1 cellular context compared by ENCODE assay signal in the genomic region with DNA sequence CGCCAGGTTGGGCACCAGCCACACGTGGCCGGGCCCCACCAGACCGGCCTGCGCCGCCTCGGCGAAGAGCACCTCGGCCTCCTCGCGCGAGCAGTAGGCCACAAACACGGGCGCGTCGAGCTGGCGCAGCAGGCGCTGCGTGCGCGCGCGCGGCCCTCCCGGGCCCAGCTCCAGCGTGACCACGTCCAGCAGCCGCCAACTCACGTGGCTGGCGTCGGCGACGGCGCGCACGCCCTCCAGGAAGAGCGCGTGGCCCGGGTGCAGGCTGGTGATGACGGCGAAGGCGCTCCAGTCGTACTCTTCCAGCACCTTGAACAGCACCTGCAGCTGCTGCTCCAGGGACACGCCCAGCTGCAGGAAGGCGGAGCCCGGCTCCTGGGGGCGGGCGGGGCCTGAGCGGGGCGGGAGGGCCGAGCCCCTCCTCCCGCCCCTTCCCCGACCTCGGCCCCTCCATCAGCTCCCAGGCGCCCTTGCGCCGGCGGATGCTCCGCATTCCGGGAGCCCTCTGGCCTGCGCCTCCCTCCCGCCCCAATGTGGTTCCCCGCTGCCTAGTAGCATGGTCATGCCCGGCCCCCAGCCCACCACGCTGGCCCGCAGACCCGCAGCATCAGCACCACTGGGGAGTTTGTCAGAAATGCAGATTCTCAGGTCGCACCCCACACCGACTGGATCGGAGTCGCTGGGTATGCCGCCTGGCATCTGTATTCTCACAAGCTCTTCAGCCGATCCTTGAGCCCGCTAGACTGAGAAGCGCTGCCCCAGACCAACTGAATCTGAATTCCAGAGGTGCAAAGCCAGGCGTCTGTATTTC.
TF ChIP-seq lines count a peak whose summit lies in the region.

No MANE protein-coding gene starts in this region.

TF ChIP-seq in HepG2, 621 proteins besides CTCF, POLR2A, EP300 and RAD21 (continued from another document and continues in another):
- TF ChIP-seq, protein P1, sequence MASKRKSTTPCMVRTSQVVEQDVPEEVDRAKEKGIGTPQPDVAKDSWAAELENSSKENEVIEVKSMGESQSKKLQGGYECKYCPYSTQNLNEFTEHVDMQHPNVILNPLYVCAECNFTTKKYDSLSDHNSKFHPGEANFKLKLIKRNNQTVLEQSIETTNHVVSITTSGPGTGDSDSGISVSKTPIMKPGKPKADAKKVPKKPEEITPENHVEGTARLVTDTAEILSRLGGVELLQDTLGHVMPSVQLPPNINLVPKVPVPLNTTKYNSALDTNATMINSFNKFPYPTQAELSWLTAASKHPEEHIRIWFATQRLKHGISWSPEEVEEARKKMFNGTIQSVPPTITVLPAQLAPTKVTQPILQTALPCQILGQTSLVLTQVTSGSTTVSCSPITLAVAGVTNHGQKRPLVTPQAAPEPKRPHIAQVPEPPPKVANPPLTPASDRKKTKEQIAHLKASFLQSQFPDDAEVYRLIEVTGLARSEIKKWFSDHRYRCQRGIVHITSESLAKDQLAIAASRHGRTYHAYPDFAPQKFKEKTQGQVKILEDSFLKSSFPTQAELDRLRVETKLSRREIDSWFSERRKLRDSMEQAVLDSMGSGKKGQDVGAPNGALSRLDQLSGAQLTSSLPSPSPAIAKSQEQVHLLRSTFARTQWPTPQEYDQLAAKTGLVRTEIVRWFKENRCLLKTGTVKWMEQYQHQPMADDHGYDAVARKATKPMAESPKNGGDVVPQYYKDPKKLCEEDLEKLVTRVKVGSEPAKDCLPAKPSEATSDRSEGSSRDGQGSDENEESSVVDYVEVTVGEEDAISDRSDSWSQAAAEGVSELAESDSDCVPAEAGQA (IDR thresholded peaks at IDR 0.05; ENCODE audit: low read depth): no peak
- TF ChIP-seq, protein P1 (CRISPR knock-in tag; IDR thresholded peaks at IDR 0.05; ENCODE audit: borderline replicate concordance): peak; percentile 72; the same call in 1 of the 2 replicates
- TF ChIP-seq ZNF251 (CRISPR knock-in tag; IDR thresholded peaks at IDR 0.05) (no peak), HOXD1 (CRISPR knock-in tag; IDR thresholded peaks at IDR 0.05) (0 out of 2 replicates have a peak, but pooled peaks have one; percentile 59), FOXM1 (CRISPR knock-in tag; IDR thresholded peaks at IDR 0.05) (peak; percentile 71; the same call in 1 of the 2 replicates), ZFP36L1 (CRISPR knock-in tag; IDR thresholded peaks at IDR 0.05) (no peak), RARA (CRISPR knock-in tag; IDR thresholded peaks at IDR 0.05) (peak; percentile 26; the same call in 1 of the 2 replicates), RFX1 (IDR thresholded peaks at IDR 0.05) (no peak), MED13 (CRISPR knock-in tag; IDR thresholded peaks at IDR 0.05) (0 out of 2 replicates have a peak, but pooled peaks have one; percentile 3), TCF7L2 (IDR thresholded peaks at IDR 0.05; ENCODE audit: low read depth, low read length) (no peak), ZNF12 (CRISPR knock-in tag; IDR thresholded peaks at IDR 0.05) (0 out of 2 replicates have a peak, but pooled peaks have one; percentile 20), ERF (CRISPR knock-in tag; IDR thresholded peaks at IDR 0.05) (no peak), RFX5 (IDR thresholded peaks at IDR 0.05; ENCODE audit: low read depth, low read length) (no peak), NRL (CRISPR knock-in tag; IDR thresholded peaks at IDR 0.05; ENCODE audit: borderline replicate concordance) (peak; percentile 38; the same call in 1 of the 2 replicates), CHD2 (IDR thresholded peaks at IDR 0.05; ENCODE audit: low read depth, low read length) (no peak), ZNF761 (CRISPR knock-in tag; conservative IDR thresholded peaks at IDR 0.05) (0 out of 2 replicates have a peak, but pooled peaks have one; percentile 28), ZMAT3 (CRISPR knock-in tag; conservative IDR thresholded peaks at IDR 0.05) (no peak), SP1 (IDR thresholded peaks at IDR 0.05) (no peak), SP1 (CRISPR knock-in tag; IDR thresholded peaks at IDR 0.05) (peak; percentile 54; the same call in 1 of the 2 replicates), AGO1 (IDR thresholded peaks at IDR 0.05; ENCODE audit: low read depth, low read length, poor library complexity, severe bottlenecking) (no peak), NBN (conservative IDR thresholded peaks at IDR 0.05) (no peak), ZNF10 (CRISPR knock-in tag; IDR thresholded peaks at IDR 0.05; ENCODE audit: borderline replicate concordance, low read depth) (no peak)
- TF ChIP-seq, protein P2, sequence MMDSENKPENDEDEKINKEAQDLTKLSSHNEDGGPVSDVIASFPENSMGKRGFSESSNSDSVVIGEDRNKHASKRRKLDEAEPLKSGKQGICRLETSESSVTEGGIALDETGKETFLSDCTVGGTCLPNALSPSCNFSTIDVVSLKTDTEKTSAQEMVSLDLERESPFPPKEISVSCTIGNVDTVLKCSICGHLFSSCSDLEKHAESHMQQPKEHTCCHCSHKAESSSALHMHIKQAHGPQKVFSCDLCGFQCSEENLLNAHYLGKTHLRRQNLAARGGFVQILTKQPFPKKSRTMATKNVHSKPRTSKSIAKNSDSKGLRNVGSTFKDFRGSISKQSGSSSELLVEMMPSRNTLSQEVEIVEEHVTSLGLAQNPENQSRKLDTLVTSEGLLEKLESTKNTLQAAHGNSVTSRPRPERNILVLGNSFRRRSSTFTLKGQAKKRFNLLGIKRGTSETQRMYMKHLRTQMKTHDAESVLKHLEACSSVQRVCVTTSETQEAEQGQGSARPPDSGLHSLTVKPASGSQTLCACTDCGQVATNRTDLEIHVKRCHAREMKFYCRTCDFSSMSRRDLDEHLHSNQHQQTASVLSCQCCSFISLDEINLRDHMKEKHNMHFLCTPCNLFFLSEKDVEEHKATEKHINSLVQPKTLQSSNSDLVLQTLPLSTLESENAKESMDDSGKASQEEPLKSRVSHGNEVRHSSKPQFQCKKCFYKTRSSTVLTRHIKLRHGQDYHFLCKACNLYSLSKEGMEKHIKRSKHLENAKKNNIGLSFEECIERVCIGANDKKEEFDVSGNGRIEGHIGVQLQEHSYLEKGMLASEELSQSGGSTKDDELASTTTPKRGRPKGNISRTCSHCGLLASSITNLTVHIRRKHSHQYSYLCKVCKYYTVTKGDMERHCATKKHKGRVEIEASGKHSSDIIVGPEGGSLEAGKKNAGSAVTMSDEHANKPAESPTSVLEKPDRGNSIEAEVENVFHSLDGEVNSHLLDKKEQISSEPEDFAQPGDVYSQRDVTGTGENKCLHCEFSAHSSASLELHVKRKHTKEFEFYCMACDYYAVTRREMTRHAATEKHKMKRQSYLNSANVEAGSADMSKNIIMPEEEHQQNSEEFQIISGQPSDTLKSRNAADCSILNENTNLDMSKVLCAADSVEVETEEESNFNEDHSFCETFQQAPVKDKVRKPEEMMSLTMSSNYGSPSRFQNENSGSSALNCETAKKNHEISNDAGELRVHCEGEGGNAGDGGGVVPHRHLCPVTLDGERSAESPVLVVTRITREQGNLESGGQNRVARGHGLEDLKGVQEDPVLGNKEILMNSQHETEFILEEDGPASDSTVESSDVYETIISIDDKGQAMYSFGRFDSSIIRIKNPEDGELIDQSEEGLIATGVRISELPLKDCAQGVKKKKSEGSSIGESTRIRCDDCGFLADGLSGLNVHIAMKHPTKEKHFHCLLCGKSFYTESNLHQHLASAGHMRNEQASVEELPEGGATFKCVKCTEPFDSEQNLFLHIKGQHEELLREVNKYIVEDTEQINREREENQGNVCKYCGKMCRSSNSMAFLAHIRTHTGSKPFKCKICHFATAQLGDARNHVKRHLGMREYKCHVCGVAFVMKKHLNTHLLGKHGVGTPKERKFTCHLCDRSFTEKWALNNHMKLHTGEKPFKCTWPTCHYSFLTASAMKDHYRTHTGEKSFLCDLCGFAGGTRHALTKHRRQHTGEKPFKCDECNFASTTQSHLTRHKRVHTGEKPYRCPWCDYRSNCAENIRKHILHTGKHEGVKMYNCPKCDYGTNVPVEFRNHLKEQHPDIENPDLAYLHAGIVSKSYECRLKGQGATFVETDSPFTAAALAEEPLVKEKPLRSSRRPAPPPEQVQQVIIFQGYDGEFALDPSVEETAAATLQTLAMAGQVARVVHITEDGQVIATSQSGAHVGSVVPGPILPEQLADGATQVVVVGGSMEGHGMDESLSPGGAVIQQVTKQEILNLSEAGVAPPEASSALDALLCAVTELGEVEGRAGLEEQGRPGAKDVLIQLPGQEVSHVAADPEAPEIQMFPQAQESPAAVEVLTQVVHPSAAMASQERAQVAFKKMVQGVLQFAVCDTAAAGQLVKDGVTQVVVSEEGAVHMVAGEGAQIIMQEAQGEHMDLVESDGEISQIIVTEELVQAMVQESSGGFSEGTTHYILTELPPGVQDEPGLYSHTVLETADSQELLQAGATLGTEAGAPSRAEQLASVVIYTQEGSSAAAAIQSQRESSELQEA (CRISPR knock-in tag; IDR thresholded peaks at IDR 0.05; ENCODE audit: not compliant biosample characterization): peak; percentile 82
- TF ChIP-seq, protein P3, sequence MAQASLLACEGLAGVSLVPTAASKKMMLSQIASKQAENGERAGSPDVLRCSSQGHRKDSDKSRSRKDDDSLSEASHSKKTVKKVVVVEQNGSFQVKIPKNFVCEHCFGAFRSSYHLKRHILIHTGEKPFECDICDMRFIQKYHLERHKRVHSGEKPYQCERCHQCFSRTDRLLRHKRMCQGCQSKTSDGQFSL (CRISPR knock-in tag; IDR thresholded peaks at IDR 0.05): no peak
- TF ChIP-seq, protein P4, sequence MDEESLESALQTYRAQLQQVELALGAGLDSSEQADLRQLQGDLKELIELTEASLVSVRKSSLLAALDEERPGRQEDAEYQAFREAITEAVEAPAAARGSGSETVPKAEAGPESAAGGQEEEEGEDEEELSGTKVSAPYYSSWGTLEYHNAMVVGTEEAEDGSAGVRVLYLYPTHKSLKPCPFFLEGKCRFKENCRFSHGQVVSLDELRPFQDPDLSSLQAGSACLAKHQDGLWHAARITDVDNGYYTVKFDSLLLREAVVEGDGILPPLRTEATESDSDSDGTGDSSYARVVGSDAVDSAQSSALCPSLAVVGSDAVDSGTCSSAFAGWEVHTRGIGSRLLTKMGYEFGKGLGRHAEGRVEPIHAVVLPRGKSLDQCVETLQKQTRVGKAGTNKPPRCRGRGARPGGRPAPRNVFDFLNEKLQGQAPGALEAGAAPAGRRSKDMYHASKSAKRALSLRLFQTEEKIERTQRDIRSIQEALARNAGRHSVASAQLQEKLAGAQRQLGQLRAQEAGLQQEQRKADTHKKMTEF (CRISPR knock-in tag; IDR thresholded peaks at IDR 0.05): no peak
- TF ChIP-seq, protein P5, sequence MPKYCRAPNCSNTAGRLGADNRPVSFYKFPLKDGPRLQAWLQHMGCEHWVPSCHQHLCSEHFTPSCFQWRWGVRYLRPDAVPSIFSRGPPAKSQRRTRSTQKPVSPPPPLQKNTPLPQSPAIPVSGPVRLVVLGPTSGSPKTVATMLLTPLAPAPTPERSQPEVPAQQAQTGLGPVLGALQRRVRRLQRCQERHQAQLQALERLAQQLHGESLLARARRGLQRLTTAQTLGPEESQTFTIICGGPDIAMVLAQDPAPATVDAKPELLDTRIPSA (CRISPR knock-in tag; IDR thresholded peaks at IDR 0.05; ENCODE audit: borderline replicate concordance): no peak
- TF ChIP-seq, protein P6, sequence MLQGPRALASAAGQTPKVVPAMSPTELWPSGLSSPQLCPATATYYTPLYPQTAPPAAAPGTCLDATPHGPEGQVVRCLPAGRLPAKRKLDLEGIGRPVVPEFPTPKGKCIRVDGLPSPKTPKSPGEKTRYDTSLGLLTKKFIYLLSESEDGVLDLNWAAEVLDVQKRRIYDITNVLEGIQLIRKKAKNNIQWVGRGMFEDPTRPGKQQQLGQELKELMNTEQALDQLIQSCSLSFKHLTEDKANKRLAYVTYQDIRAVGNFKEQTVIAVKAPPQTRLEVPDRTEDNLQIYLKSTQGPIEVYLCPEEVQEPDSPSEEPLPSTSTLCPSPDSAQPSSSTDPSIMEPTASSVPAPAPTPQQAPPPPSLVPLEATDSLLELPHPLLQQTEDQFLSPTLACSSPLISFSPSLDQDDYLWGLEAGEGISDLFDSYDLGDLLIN (CRISPR knock-in tag; IDR thresholded peaks at IDR 0.05; ENCODE audit: borderline replicate concordance): no peak
